ENCODE assay signal across 24 cellular contexts in genomic region chr5:59051938-59052337, GRCh38.
"Had no signal": no experiment of that assay in that cellular context is flagged by ENCODE, and none has a peak within 500 bp of the region (broad histone marks: within the 10 kb centered on the region; RNA-seq: fewer than 3 reads in every experiment).

No MANE protein-coding gene starts in this region.

- H3K4me3 ChIP-seq: cardiac muscle cell, colonic mucosa, esophagus squamous epithelium, right lobe of liver, tibial nerve, uterus had no signal

- H3K27ac ChIP-seq: cardiac muscle cell, colonic mucosa, epithelial cell of prostate, esophagus squamous epithelium, right lobe of liver, tibial nerve, uterus had no signal

- DNase-seq: activated CD4-positive, alpha-beta T cell treated with anti-CD3 and anti-CD28 coated beads for 36 hours; activated CD4-positive, CD25-positive, alpha-beta regulatory T cell; activated naive CD4-positive, alpha-beta T cell treated with Interleukin-2 at 50 U/mL for 16 hours; activated T-cell treated with anti-CD3 and anti-CD28 coated beads for 4 hours; activated T-cell treated with anti-CD3 and anti-CD28 coated beads, Interleukin-2, amount 50 U/mL, for 72 hours; anterior cingulate cortex; cerebellar nuclear complex; colonic mucosa; effector CD8-positive, alpha-beta T cell; esophagus squamous epithelium; foreskin melanocyte; left ventricle myocardium superior; naive thymus-derived CD4-positive, alpha-beta T cell; posterior cingulate gyrus; right lobe of liver; stimulated activated CD4-positive, alpha-beta T cell treated with anti-CD3 and anti-CD28 coated beads, Interleukin-2, amount 100 ng/mL, for 48 hours; stimulated activated naive CD4-positive, alpha-beta T cell treated with Interleukin-2 at 50 U/mL for 16 hours; uterus had no signal

- H3K27ac Mint-ChIP-seq: activated CD4-positive, alpha-beta T cell treated with anti-CD3 and anti-CD28 coated beads for 36 hours; activated naive CD8-positive, alpha-beta T cell; activated T-cell treated with anti-CD3 and anti-CD28 coated beads, Interleukin-2, amount 50 U/mL, for 72 hours; mesothelial cell of epicardium had no signal

- H3K4me3 Mint-ChIP-seq: activated CD4-positive, alpha-beta T cell treated with anti-CD3 and anti-CD28 coated beads for 36 hours; activated naive CD8-positive, alpha-beta T cell; activated T-cell treated with anti-CD3 and anti-CD28 coated beads, Interleukin-2, amount 50 U/mL, for 72 hours; mesothelial cell of epicardium; naive thymus-derived CD4-positive, alpha-beta T cell had no signal

- H3K4me1 Mint-ChIP-seq: activated CD4-positive, alpha-beta T cell treated with anti-CD3 and anti-CD28 coated beads for 36 hours; naive thymus-derived CD4-positive, alpha-beta T cell had no signal

- FAIRE-seq: endometrium had no signal

- H3K36me3 Mint-ChIP-seq: activated naive CD8-positive, alpha-beta T cell had no signal

- H3K9me3 Mint-ChIP-seq: activated T-cell treated with anti-CD3 and anti-CD28 coated beads, Interleukin-2, amount 50 U/mL, for 72 hours; mesothelial cell of epicardium had no signal

- H3K9me3 ChIP-seq: colonic mucosa, esophagus squamous epithelium, right lobe of liver, tibial nerve, uterus had no signal

- H3K27me3 ChIP-seq: cardiac muscle cell, colonic mucosa, esophagus squamous epithelium, right lobe of liver, tibial nerve, uterus had no signal

- H3K36me3 ChIP-seq: cardiac muscle cell, colonic mucosa, esophagus squamous epithelium, right lobe of liver, tibial nerve, uterus had no signal

- H3K4me1 ChIP-seq: colonic mucosa, right lobe of liver, tibial nerve, uterus had no signal

- ATAC-seq: activated CD4-positive, alpha-beta T cell treated with anti-CD3 and anti-CD28 coated beads for 36 hours; activated T-cell treated with anti-CD3 and anti-CD28 coated beads, Interleukin-2, amount 50 U/mL, for 72 hours; left ventricle myocardium superior; naive thymus-derived CD4-positive, alpha-beta T cell; right lobe of liver had no signal

- H3K27me3 Mint-ChIP-seq: activated CD4-positive, alpha-beta T cell treated with anti-CD3 and anti-CD28 coated beads for 36 hours; activated naive CD8-positive, alpha-beta T cell had no signal
